Comparison of ENCODE assay signal across 8 cellular contexts in genomic region chr6:117906454-117906904, GRCh38. TPM values are rescaled to one million over a fixed set of nuclear protein-coding genes. Genes with fewer than 3 reads are reported as not detected.
DNase-seq lines count a peak whose midpoint lies in the region; ATAC-seq and TF ChIP-seq lines count a peak whose summit lies in the region.

No MANE protein-coding gene starts in this region.

- no peak for TF ChIP-seq CTCF in nephron (IDR thresholded peaks at IDR 0.05; ENCODE audit: unreplicated experiment in 3 of 3)

- H3K9me3 Mint-ChIP-seq in activated T-cell treated with anti-CD3 and anti-CD28 coated beads, Interleukin-2, amount 50 U/mL, for 72 hours = no peaks in the 10 kb centered on the region
- H3K9me3 Mint-ChIP-seq in activated T-helper 2 cell treated with anti-CD3 and anti-CD28 coated beads, Interferon-gamma antibody, Interleukin-2, Interleukin-4, amounts not matched to agents 10 μg/mL and 5 μg/mL and 100 μg/mL, durations not matched to agents 14 hours and 24 hours and 36 hours = no peaks in the 10 kb centered on the region
- H3K9me3 Mint-ChIP-seq in nephron = peaks cover 5% of the 10 kb centered on the region

- intact Hi-C loops in activated T-helper 2 cell treated with anti-CD3 and anti-CD28 coated beads, Interferon-gamma antibody, Interleukin-2, Interleukin-4, amounts not matched to agents 10 μg/mL and 5 μg/mL and 100 μg/mL, durations not matched to agents 14 hours and 24 hours and 36 hours (cut with micrococcal nuclease) = loop anchor here (5.0 kb wide), 1 partner anchor 634 kb away; no protein-coding TSS in a partner anchor

- no peak for ATAC-seq in activated T-cell treated with anti-CD3 and anti-CD28 coated beads, Interleukin-2, amount 50 U/mL, for 72 hours (replicated peaks in 1 of 2)
- ATAC-seq in HG02981 (IDR thresholded peaks at IDR 0.05; ENCODE audit: unreplicated experiment) = peak; percentile 43

- no peak for DNase-seq in activated T-cell treated with anti-CD3 and anti-CD28 coated beads, Interleukin-2, amount 50 U/mL, for 72 hours
- no peak for DNase-seq in activated T-cell treated with anti-CD3 and anti-CD28 coated beads, Interleukin-2, amount 50 U/mL, for 1 hour
- DNase-seq in activated T-helper 2 cell treated with anti-CD3 and anti-CD28 coated beads, Interferon-gamma antibody, Interleukin-2, Interleukin-4, amounts not matched to agents 10 μg/mL and 5 μg/mL and 100 μg/mL, durations not matched to agents 14 hours and 24 hours and 36 hours (ENCODE audit: low spot score) = no peak
- DNase-seq in RKO (ENCODE audit: low spot score) (no peak), NCI-H146 (lab: John Stamatoyannopoulos, UW) (no peak)
- DNase-seq in stimulated activated CD4-positive, alpha-beta T cell treated with anti-CD3 and anti-CD28 coated beads, Interleukin-2, amount 100 ng/mL, for 48 hours = no peak

- no peak overlapping the region for H3K27ac Mint-ChIP-seq in activated T-cell treated with anti-CD3 and anti-CD28 coated beads, Interleukin-2, amount 50 U/mL, for 72 hours
- no peak overlapping the region for H3K27ac Mint-ChIP-seq in activated T-helper 2 cell treated with anti-CD3 and anti-CD28 coated beads, Interferon-gamma antibody, Interleukin-2, Interleukin-4, amounts not matched to agents 10 μg/mL and 5 μg/mL and 100 μg/mL, durations not matched to agents 14 hours and 24 hours and 36 hours
- H3K27ac Mint-ChIP-seq in nephron = no peak overlapping the region

- peak overlapping the region; percentile 78 to 84 for H3K4me3 Mint-ChIP-seq in activated T-cell treated with anti-CD3 and anti-CD28 coated beads, Interleukin-2, amount 50 U/mL, for 72 hours
- peak overlapping the region; percentile 58 for H3K4me3 Mint-ChIP-seq in activated T-helper 2 cell treated with anti-CD3 and anti-CD28 coated beads, Interferon-gamma antibody, Interleukin-2, Interleukin-4, amounts not matched to agents 10 μg/mL and 5 μg/mL and 100 μg/mL, durations not matched to agents 14 hours and 24 hours and 36 hours (ENCODE audit: low read depth)
- peak overlapping the region; percentile 88 to 93 (median 90) for H3K4me3 Mint-ChIP-seq in nephron

- H3K4me1 Mint-ChIP-seq in activated T-cell treated with anti-CD3 and anti-CD28 coated beads, Interleukin-2, amount 50 U/mL, for 72 hours (ENCODE audit: low read depth) = no peaks in the 10 kb centered on the region
- peaks cover 9% of the 10 kb centered on the region for H3K4me1 Mint-ChIP-seq in activated T-helper 2 cell treated with anti-CD3 and anti-CD28 coated beads, Interferon-gamma antibody, Interleukin-2, Interleukin-4, amounts not matched to agents 10 μg/mL and 5 μg/mL and 100 μg/mL, durations not matched to agents 14 hours and 24 hours and 36 hours (ENCODE audit: low read depth)
- peaks cover 4% of the 10 kb centered on the region for H3K4me1 Mint-ChIP-seq in nephron

- peaks cover 58% of the 10 kb centered on the region for H3K27me3 Mint-ChIP-seq in activated T-cell treated with anti-CD3 and anti-CD28 coated beads, Interleukin-2, amount 50 U/mL, for 72 hours (ENCODE audit: low read depth)
- H3K27me3 Mint-ChIP-seq in activated T-helper 2 cell treated with anti-CD3 and anti-CD28 coated beads, Interferon-gamma antibody, Interleukin-2, Interleukin-4, amounts not matched to agents 10 μg/mL and 5 μg/mL and 100 μg/mL, durations not matched to agents 14 hours and 24 hours and 36 hours (ENCODE audit: low read depth) = peaks cover 56% of the 10 kb centered on the region
- H3K27me3 Mint-ChIP-seq in nephron (ENCODE audit: low read depth) = peaks cover 58% of the 10 kb centered on the region

- no peaks in the 10 kb centered on the region for H3K36me3 Mint-ChIP-seq in activated T-cell treated with anti-CD3 and anti-CD28 coated beads, Interleukin-2, amount 50 U/mL, for 72 hours (ENCODE audit: insufficient read depth in 2 of 2)
- no peaks in the 10 kb centered on the region for H3K36me3 Mint-ChIP-seq in activated T-helper 2 cell treated with anti-CD3 and anti-CD28 coated beads, Interferon-gamma antibody, Interleukin-2, Interleukin-4, amounts not matched to agents 10 μg/mL and 5 μg/mL and 100 μg/mL, durations not matched to agents 14 hours and 24 hours and 36 hours (ENCODE audit: low read depth)
- H3K36me3 Mint-ChIP-seq in nephron (ENCODE audit: low read depth) = no peaks in the 10 kb centered on the region

RNA-seq across cellular contexts. Expression of gene SLC35F1, which starts 0.6 kb away (rescaled TPM):
- total RNA-seq in activated T-cell treated with anti-CD3 and anti-CD28 coated beads, Interleukin-2, amount 50 U/mL, for 72 hours = 1 to 10 TPM in 1 of 2 donors, under 1 TPM in 1; 0.50 to 2.3 TPM
- total RNA-seq in activated T-helper 2 cell treated with anti-CD3 and anti-CD28 coated beads, Interferon-gamma antibody, Interleukin-2, Interleukin-4, amounts not matched to agents 10 μg/mL and 5 μg/mL and 100 μg/mL, durations not matched to agents 14 hours and 24 hours and 36 hours = 0.09 TPM in 1 of 2 replicates, not detected in the other
